In the genomic region with DNA sequence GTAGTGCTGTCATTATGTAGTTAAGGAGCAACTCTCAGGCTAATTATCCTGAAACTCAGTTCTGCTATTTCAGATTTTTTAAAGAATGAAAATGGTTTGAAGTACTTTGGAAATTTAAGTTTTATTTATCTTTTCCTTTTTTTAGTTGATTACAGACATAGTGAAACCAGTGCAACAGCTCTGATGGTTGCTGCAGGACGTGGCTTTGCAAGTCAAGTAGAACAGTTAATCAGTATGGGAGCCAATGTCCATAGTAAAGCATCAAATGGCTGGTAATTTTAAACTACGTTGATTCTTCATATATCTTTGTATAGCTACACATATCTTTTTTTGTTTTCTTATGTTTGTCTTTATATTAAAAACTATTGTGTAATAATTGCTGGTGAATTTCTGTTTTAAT, we compare ENCODE assay signal across 1 cellular context.
TF ChIP-seq lines count a peak whose summit lies in the region.

No MANE protein-coding gene starts in this region.

TF ChIP-seq in WTC11, 78 proteins besides CTCF, POLR2A, EP300 and RAD21 (continued from another document):
- TF ChIP-seq ZNF416 (CRISPR knock-in tag; IDR thresholded peaks at IDR 0.05) (no peak), GABPB1 (CRISPR knock-in tag; IDR thresholded peaks at IDR 0.05) (no peak)
- TF ChIP-seq, protein P1, sequence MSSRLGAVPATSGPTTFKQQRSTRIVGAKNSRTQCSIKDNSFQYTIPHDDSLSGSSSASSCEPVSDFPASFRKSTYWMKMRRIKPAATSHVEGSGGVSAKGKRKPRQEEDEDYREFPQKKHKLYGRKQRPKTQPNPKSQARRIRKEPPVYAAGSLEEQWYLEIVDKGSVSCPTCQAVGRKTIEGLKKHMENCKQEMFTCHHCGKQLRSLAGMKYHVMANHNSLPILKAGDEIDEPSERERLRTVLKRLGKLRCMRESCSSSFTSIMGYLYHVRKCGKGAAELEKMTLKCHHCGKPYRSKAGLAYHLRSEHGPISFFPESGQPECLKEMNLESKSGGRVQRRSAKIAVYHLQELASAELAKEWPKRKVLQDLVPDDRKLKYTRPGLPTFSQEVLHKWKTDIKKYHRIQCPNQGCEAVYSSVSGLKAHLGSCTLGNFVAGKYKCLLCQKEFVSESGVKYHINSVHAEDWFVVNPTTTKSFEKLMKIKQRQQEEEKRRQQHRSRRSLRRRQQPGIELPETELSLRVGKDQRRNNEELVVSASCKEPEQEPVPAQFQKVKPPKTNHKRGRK (CRISPR knock-in tag; IDR thresholded peaks at IDR 0.05; ENCODE audit: borderline replicate concordance): no peak
- TF ChIP-seq, protein P2, sequence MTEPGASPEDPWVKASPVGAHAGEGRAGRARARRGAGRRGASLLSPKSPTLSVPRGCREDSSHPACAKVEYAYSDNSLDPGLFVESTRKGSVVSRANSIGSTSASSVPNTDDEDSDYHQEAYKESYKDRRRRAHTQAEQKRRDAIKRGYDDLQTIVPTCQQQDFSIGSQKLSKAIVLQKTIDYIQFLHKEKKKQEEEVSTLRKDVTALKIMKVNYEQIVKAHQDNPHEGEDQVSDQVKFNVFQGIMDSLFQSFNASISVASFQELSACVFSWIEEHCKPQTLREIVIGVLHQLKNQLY (CRISPR knock-in tag; IDR thresholded peaks at IDR 0.05): no peak
